In genomic region chr11:112296044-112296443, GRCh38 we compare ENCODE assay signal across 2 cellular contexts.
TF ChIP-seq lines count a peak whose summit lies in the region.

No MANE protein-coding gene starts in this region.

TF ChIP-seq in IMR-90, 13 proteins besides CTCF, POLR2A, EP300 and RAD21:
- no peak for TF ChIP-seq RCOR1 (IDR thresholded peaks at IDR 0.05; ENCODE audit: insufficient replicate concordance, low read length)
- TF ChIP-seq MAZ (IDR thresholded peaks at IDR 0.05; ENCODE audit: borderline replicate concordance, low read depth, low read length): no peak
- no peak for TF ChIP-seq MXI1 (IDR thresholded peaks at IDR 0.05; ENCODE audit: borderline replicate concordance, low read depth, low read length)
- TF ChIP-seq FOS (IDR thresholded peaks at IDR 0.05; ENCODE audit: low read depth, low read length): no peak
- no peak for TF ChIP-seq NFE2L2 (IDR thresholded peaks at IDR 0.05; ENCODE audit: low read depth, low read length)
- no peak for TF ChIP-seq SMC3 (IDR thresholded peaks at IDR 0.05; ENCODE audit: low read depth, low read length)
- no peak for TF ChIP-seq ELK1 (IDR thresholded peaks at IDR 0.05; ENCODE audit: borderline replicate concordance, low read depth, low read length)
- TF ChIP-seq CHD1 (IDR thresholded peaks at IDR 0.05; ENCODE audit: low read depth, low read length): no peak

TF ChIP-seq in K562, 482 proteins besides CTCF, POLR2A, EP300 and RAD21:
- TF ChIP-seq SOX6 (IDR thresholded peaks at IDR 0.05) (no peak), MYNN (IDR thresholded peaks at IDR 0.05) (no peak), MYNN (CRISPR knock-in tag; IDR thresholded peaks at IDR 0.05) (no peak), STAT5B (CRISPR knock-in tag; IDR thresholded peaks at IDR 0.05) (no peak), RAD51 (IDR thresholded peaks at IDR 0.05; ENCODE audit: borderline replicate concordance, low read depth) (peak; percentile 85), TFE3 (CRISPR knock-in tag; IDR thresholded peaks at IDR 0.05) (peak; percentile 80), TOE1 (IDR thresholded peaks at IDR 0.05; ENCODE audit: borderline replicate concordance) (peak; percentile 65), TOE1 (CRISPR knock-in tag; IDR thresholded peaks at IDR 0.05; ENCODE audit: borderline replicate concordance, low read depth) (no peak), CBFA2T2 (conservative IDR thresholded peaks at IDR 0.05) (peak; percentile 52; the same call in 1 of the 2 replicates), USF1 (CRISPR knock-in tag; IDR thresholded peaks at IDR 0.05) (peak; percentile 53; the same call in 1 of the 2 replicates), ZNF217 (CRISPR knock-in tag; IDR thresholded peaks at IDR 0.05) (no peak), USF2 (CRISPR knock-in tag; IDR thresholded peaks at IDR 0.05) (peak; percentile 69), ZNF318 (IDR thresholded peaks at IDR 0.05; ENCODE audit: borderline replicate concordance in 1 of 2, low read depth in 1 of 2) (no peak)
TF ChIP-seq in K562: peak in this region for 6.
